ENCODE assay signal across 8 cellular contexts in genomic region chr17:74430706-74431567, GRCh38. TPM values are rescaled to one million over a fixed set of nuclear protein-coding genes. Genes with fewer than 3 reads are reported as not detected.
A peak's percentile ranks its signal among the peaks of the same experiment; 100 is the strongest.
DNase-seq lines count a peak whose midpoint lies in the region; ATAC-seq and TF ChIP-seq lines count a peak whose summit lies in the region.

No MANE protein-coding gene starts in this region.

- H3K27ac ChIP-seq in right atrium auricular region = peak overlapping the region; percentile 96 to 97

- H3K27me3 ChIP-seq in right atrium auricular region = no peaks in the 10 kb centered on the region

- TF ChIP-seq CTCF in right atrium auricular region (IDR thresholded peaks at IDR 0.05) = no peak

- intact Hi-C loops in posterior vena cava (cut with DNase I) = no loop called here

- peak; percentile 50 for ATAC-seq in GM21825 (IDR thresholded peaks at IDR 0.05; ENCODE audit: unreplicated experiment)

- peak overlapping the region; percentile 55 to 68 for H3K4me3 ChIP-seq in right atrium auricular region

- DNase-seq in DMS53 treated with DMSO at 0.1 percent for 48 hours (lab: John Stamatoyannopoulos, UW; ENCODE audit: unreplicated experiment) (peak; percentile 97), NCI-H1694 (lab: John Stamatoyannopoulos, UW) (peak; percentile 52), amniotic epithelial cell (ENCODE audit: low read depth) (peak; percentile 88), right atrium auricular region (ENCODE audit: low spot score) (peak; percentile 76), posterior vena cava (ENCODE audit: low spot score) (peak; percentile 88), DMS114 treated with DMSO at 0.1 percent for 48 hours (lab: John Stamatoyannopoulos, UW; ENCODE audit: unreplicated experiment) (no peak), NCI-H1930 (lab: John Stamatoyannopoulos, UW) (no peak)

- no peaks in the 10 kb centered on the region for H3K9me3 ChIP-seq in right atrium auricular region

- peaks cover 0 to 59% of the 10 kb centered on the region in 2 donors for H3K4me1 ChIP-seq in right atrium auricular region

- H3K36me3 ChIP-seq in right atrium auricular region = no peaks in the 10 kb centered on the region

RNA-seq across cellular contexts. Expression of gene GPRC5C, which starts 1.0 kb away (rescaled TPM):
- total RNA-seq in right atrium auricular region (10 to 100 TPM; 39.0 to 48.0 TPM), posterior vena cava (10 to 100 TPM in 1 of 2 donors, 1 to 10 TPM in 1; 7.3 to 12.9 TPM)

RNA-seq across cellular contexts. Expression of gene CD300A, which starts 35.5 kb away (rescaled TPM):
- total RNA-seq in right atrium auricular region (1 to 10 TPM; 2.0 to 7.8 TPM), posterior vena cava (1 to 10 TPM; 5.9 to 8.5 TPM)

Comparison
In these comparisons a context has a peak if more than half of its experiments do, and no peak if none do; other contexts are left out.
1. DNase-seq: peak in DMS53 treated with DMSO at 0.1 percent for 48 hours (single experiment), NCI-H1694 (single experiment), amniotic epithelial cell (single experiment), right atrium auricular region (single experiment) and posterior vena cava (single experiment); none in DMS114 treated with DMSO at 0.1 percent for 48 hours (single experiment) and NCI-H1930 (0 of 2).